In the genomic region with DNA sequence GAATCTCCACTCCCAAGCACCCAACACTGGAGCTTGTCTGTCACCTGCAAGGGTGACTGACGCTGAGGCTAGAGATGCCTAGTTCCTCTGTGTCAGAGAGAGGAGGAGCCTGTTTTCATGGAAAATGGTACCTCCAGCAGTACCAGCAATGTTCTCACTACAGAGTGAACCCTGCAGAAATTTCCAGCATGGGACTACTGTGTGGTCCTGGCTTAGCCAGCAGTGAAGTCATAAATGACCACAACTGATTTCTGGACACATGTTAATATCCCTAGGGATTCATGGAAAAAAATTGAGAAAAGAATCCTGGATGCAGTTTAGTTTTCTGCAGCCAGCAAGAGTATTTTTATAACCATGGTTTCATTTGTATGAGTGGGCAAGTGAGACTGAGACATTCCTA, we compare ENCODE assay signal across 16 cellular contexts.
A peak's percentile ranks its signal among the peaks of the same experiment; 100 is the strongest.
DNase-seq lines count a peak whose midpoint lies in the region; ATAC-seq and TF ChIP-seq lines count a peak whose summit lies in the region.
"Had no signal": no experiment of that assay in that cellular context is flagged by ENCODE, and none has a peak within 500 bp of the region (broad histone marks: within the 10 kb centered on the region; RNA-seq: fewer than 3 reads in every experiment).

No MANE protein-coding gene starts in this region.

- no peaks in the 10 kb centered on the region for H3K79me1 ChIP-seq in neuronal stem cell (ENCODE audit: low read depth, low read length)

- no peak overlapping the region for H3K27ac ChIP-seq in neuronal stem cell (replicated peaks; ENCODE audit: low read length)
- H3K27ac ChIP-seq in effector memory CD4-positive, alpha-beta T cell (ENCODE audit: insufficient read depth, low read length, poor library complexity, severe bottlenecking): no peak overlapping the region

- H4K20me1 ChIP-seq in Loucy (ENCODE audit: insufficient read depth, low read length, poor library complexity, severe bottlenecking): no peaks in the 10 kb centered on the region

- DNase-seq in left ventricle myocardium superior (no peak), Right ventricle myocardium inferior (ENCODE audit: missing footprints) (no peak), fibroblast of mammary gland (ENCODE audit: low read depth) (peak; percentile 35), neuronal stem cell (ENCODE audit: low spot score) (no peak)
- no peak for DNase-seq in effector memory CD4-positive, alpha-beta T cell
- DNase-seq: C1 segment of cervical spinal cord; Calu3; CD4-positive, alpha-beta memory T cell; COR-L47; DMS53; DMS79 treated with DMSO at 0.1 percent for 48 hours; GF-D8; GOT3; HCEC 1CT had no signal

- no peak overlapping the region for H2BK5ac ChIP-seq in neuronal stem cell (ENCODE audit: low read length)

- H4K91ac ChIP-seq in neuronal stem cell (ENCODE audit: low read depth, low read length, poor library complexity): no peak overlapping the region

- peak; percentile 28 for ATAC-seq in left ventricle myocardium superior
- ATAC-seq in Right ventricle myocardium inferior: no peak
- no peak for ATAC-seq in GM18909 (IDR thresholded peaks at IDR 0.05; ENCODE audit: poor library complexity, unreplicated experiment)

- no peak overlapping the region for H4K8ac ChIP-seq in neuronal stem cell (ENCODE audit: low read depth, low read length)

- H2BK120ac ChIP-seq in neuronal stem cell (ENCODE audit: low read depth, low read length): no peak overlapping the region

- no peak overlapping the region for H3K14ac ChIP-seq in neuronal stem cell (ENCODE audit: low read length)

- intact Hi-C loops in left ventricle myocardium superior (cut with micrococcal nuclease): no loop called here
- intact Hi-C loops in Right ventricle myocardium inferior (cut with DNase I): loop anchor here (10.0 kb wide), 1 partner anchor 371 kb away; no protein-coding TSS in a partner anchor

- no peaks in the 10 kb centered on the region for H3F3A ChIP-seq in Loucy (ENCODE audit: low read depth)

- H3K9me2 ChIP-seq in Loucy (replicated peaks; ENCODE audit: low read depth, low read length): no peaks in the 10 kb centered on the region

- WGBS in neuronal stem cell (ENCODE audit: extremely low coverage in 2 of 2, insufficient read length in 2 of 2, insufficient replicate concordance in 1 of 2), 2 donors: no CpG with 5 or more reads among the region's 1 CpG

- H3K4me3 ChIP-seq in Loucy (ENCODE audit: low read length, poor library complexity, severe bottlenecking): no peak overlapping the region
- H3K4me3 ChIP-seq in fibroblast of mammary gland (ENCODE audit: control insufficient read depth, low read depth, low read length): no peak overlapping the region
- no peak overlapping the region for H3K4me3 ChIP-seq in neuronal stem cell (ENCODE audit: low read length in 2 of 2)
- no peak overlapping the region for H3K4me3 ChIP-seq in effector memory CD4-positive, alpha-beta T cell (ENCODE audit: insufficient read depth, low read depth, low read length, poor library complexity, severe bottlenecking)

- TF ChIP-seq CTCF in Loucy (conservative IDR thresholded peaks at IDR 0.05; ENCODE audit: low read length) (no peak), fibroblast of mammary gland (conservative IDR thresholded peaks at IDR 0.05; ENCODE audit: control insufficient read depth, insufficient read depth, low read depth, low read length) (no peak)

- H2BK12ac ChIP-seq in neuronal stem cell (ENCODE audit: low read length): no peak overlapping the region

- H3K27me3 ChIP-seq in Loucy (ENCODE audit: insufficient read depth, low read length, poor library complexity, severe bottlenecking) (no peaks in the 10 kb centered on the region), neuronal stem cell (ENCODE audit: control insufficient read depth in 3 of 3, insufficient read depth in 3 of 3, low read depth in 1 of 3, low read length in 3 of 3) (no peaks in the 10 kb centered on the region)
- H3K27me3 ChIP-seq in effector memory CD4-positive, alpha-beta T cell (replicated peaks; ENCODE audit: control insufficient read depth, insufficient read depth, low read length, poor library complexity, severe bottlenecking): no peaks in the 10 kb centered on the region

- H3K9me3 ChIP-seq in Loucy (ENCODE audit: insufficient read depth, low read depth, low read length) (no peaks in the 10 kb centered on the region), neuronal stem cell (replicated peaks in 1 of 2; ENCODE audit: control insufficient read depth in 2 of 2, insufficient read depth in 1 of 2, low read depth in 1 of 2, low read length in 2 of 2) (no peaks in the 10 kb centered on the region)
- no peaks in the 10 kb centered on the region for H3K9me3 ChIP-seq in effector memory CD4-positive, alpha-beta T cell (ENCODE audit: control insufficient read depth, low read length)

- H3K9ac ChIP-seq in Loucy (ENCODE audit: low read depth, low read length, poor library complexity, severe bottlenecking) (peak overlapping the region; percentile 11), neuronal stem cell (ENCODE audit: low read depth, low read length, poor library complexity) (no peak overlapping the region)

- no peak overlapping the region for H3K23ac ChIP-seq in neuronal stem cell (ENCODE audit: low read depth, low read length, poor library complexity)

- peak overlapping the region; percentile 5 for H3K18ac ChIP-seq in neuronal stem cell (ENCODE audit: low read length)

- no peak overlapping the region for H2BK15ac ChIP-seq in neuronal stem cell (ENCODE audit: low read length)

- no peak overlapping the region for H3K4ac ChIP-seq in neuronal stem cell (ENCODE audit: low read length)

- H3K79me2 ChIP-seq in Loucy (ENCODE audit: insufficient read depth, low read length): no peaks in the 10 kb centered on the region

- no peaks in the 10 kb centered on the region for H3K36me3 ChIP-seq in Loucy (ENCODE audit: insufficient read depth, low read length)
- no peaks in the 10 kb centered on the region for H3K36me3 ChIP-seq in neuronal stem cell (replicated peaks in 1 of 2; ENCODE audit: control insufficient read depth in 2 of 2, insufficient read depth in 2 of 2, low read length in 2 of 2)
- no peaks in the 10 kb centered on the region for H3K36me3 ChIP-seq in effector memory CD4-positive, alpha-beta T cell (ENCODE audit: control insufficient read depth, insufficient read depth, low read length)

- H3K4me1 ChIP-seq in Loucy (ENCODE audit: insufficient read depth, low read length, poor library complexity, severe bottlenecking) (peaks cover 37% of the 10 kb centered on the region), neuronal stem cell (ENCODE audit: control insufficient read depth in 2 of 2, insufficient read depth in 1 of 2, low read depth in 1 of 2, low read length in 2 of 2) (no peaks in the 10 kb centered on the region)
- no peaks in the 10 kb centered on the region for H3K4me1 ChIP-seq in effector memory CD4-positive, alpha-beta T cell (ENCODE audit: control insufficient read depth, insufficient read depth, low read length, poor library complexity, severe bottlenecking)

- no peak overlapping the region for H2AK5ac ChIP-seq in neuronal stem cell (ENCODE audit: low read depth, low read length)

- H3K4me2 ChIP-seq in Loucy (ENCODE audit: low read depth, low read length, poor library complexity, severe bottlenecking): no peak overlapping the region
- no peak overlapping the region for H3K4me2 ChIP-seq in neuronal stem cell (ENCODE audit: insufficient read depth, low read length, poor library complexity, severe bottlenecking)

- no peak overlapping the region for H2AFZ ChIP-seq in Loucy (ENCODE audit: low read length)
- H2AFZ ChIP-seq in neuronal stem cell (ENCODE audit: low read length): no peak overlapping the region
